19 cellular contexts compared by ENCODE assay signal in the genomic region with DNA sequence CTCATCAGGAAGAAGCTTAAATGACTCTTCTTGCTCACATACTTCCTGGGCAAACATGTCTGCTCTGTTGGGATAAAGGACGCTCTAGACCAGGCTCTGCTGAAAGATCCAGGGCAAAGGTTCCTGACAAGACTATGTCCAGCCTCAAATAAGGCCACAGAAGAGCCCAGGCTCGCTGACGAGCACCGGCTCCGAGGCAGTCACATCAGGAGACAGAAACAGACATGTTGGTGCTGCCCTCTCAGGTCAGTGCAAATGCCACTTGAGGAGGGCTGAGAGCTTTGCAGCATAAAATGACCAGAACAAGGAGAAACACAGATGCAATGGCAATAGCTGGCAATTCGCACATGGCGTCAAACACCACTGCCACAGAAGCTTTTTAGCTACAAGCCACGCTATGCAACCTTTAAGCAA.
DNase-seq lines count a peak whose midpoint lies in the region; ATAC-seq and TF ChIP-seq lines count a peak whose summit lies in the region.
"Had no signal": no experiment of that assay in that cellular context is flagged by ENCODE, and none has a peak within 500 bp of the region (broad histone marks: within the 10 kb centered on the region; RNA-seq: fewer than 3 reads in every experiment).

No MANE protein-coding gene starts in this region.

- no peaks in the 10 kb centered on the region for H3K36me3 ChIP-seq in CD8-positive, alpha-beta memory T cell (ENCODE audit: insufficient read depth, low read length)
- H3K36me3 ChIP-seq in mucosa of descending colon (ENCODE audit: low read depth) = no peaks in the 10 kb centered on the region
- no peaks in the 10 kb centered on the region for H3K36me3 ChIP-seq in esophagus squamous epithelium
- H3K36me3 ChIP-seq: vagina had no signal

- H3K27me3 Mint-ChIP-seq in CD8-positive, alpha-beta memory T cell = peaks cover 0 to 6% of the 10 kb centered on the region in 2 donors

- H3K9me3 Mint-ChIP-seq in CD8-positive, alpha-beta memory T cell = no peaks in the 10 kb centered on the region
- H3K9me3 Mint-ChIP-seq: activated B cell treated with CpG ODN at 0.5 μM for 24 hours had no signal

- CTCF ChIA-PET in CD8-positive, alpha-beta memory T cell (lab: Charles Lee) = interaction anchor here (0.9 to 1.2 kb wide), 2 partner anchors 9 kb away, joined by 4 read pairs; no protein-coding TSS in a partner anchor

- peak overlapping the region in 2 of 8 donors; percentile 33 to 35 for H3K27ac Mint-ChIP-seq in CD8-positive, alpha-beta memory T cell
- H3K27ac Mint-ChIP-seq: activated B cell treated with CpG ODN at 0.5 μM for 24 hours; stimulated activated naive B cell treated with anti-CD40 and anti-IgM and Interleukin-4, amounts not matched to agents 10 μg/mL and 1 μg/mL and 100 μg/mL, for 72 hours had no signal

- no peak for TF ChIP-seq POLR2A in esophagus squamous epithelium (IDR thresholded peaks at IDR 0.05)

- intact Hi-C loops in mucosa of descending colon (cut with DNase I, micrococcal nuclease) (no loop called here), esophagus squamous epithelium (cut with DNase I) (no loop called here)

- H3K4me1 Mint-ChIP-seq in CD8-positive, alpha-beta memory T cell = peaks cover 0 to 5% (median 0%) of the 10 kb centered on the region in 3 donors

- peak overlapping the region; percentile 97 for H3K27ac ChIP-seq in CD8-positive, alpha-beta memory T cell (ENCODE audit: low read depth, low read length)
- H3K27ac ChIP-seq in angular gyrus (ENCODE audit: low read depth, low read length) (peak overlapping the region; percentile 24), esophagus squamous epithelium (no peak overlapping the region)
- H3K27ac ChIP-seq: body of pancreas, KMS-11, vagina had no signal

- WGBS in esophagus squamous epithelium, 2 donors = 86 to 100% methylated on average over 3 to 8 of the region's 8 CpGs

- in situ Hi-C loops in GM13977 (cut with MboI; ENCODE audit: low pct_unique_long_range_greater_than_20kb, low sequenced_read_pairs, unreplicated experiment) = no loop called here

- H3K4me3 ChIP-seq in CD8-positive, alpha-beta memory T cell (ENCODE audit: low read length) = no peak overlapping the region
- H3K4me3 ChIP-seq in mucosa of descending colon (no peak overlapping the region), esophagus squamous epithelium (no peak overlapping the region)
- H3K4me3 ChIP-seq: body of pancreas, vagina had no signal

- no peaks in the 10 kb centered on the region for H3K9me3 ChIP-seq in CD8-positive, alpha-beta memory T cell (ENCODE audit: low read length)
- H3K9me3 ChIP-seq in mucosa of descending colon = no peaks in the 10 kb centered on the region
- no peaks in the 10 kb centered on the region for H3K9me3 ChIP-seq in esophagus squamous epithelium
- H3K9me3 ChIP-seq: body of pancreas, vagina had no signal

- no peaks in the 10 kb centered on the region for H3K36me3 Mint-ChIP-seq in CD8-positive, alpha-beta memory T cell
- H3K36me3 Mint-ChIP-seq: stimulated activated naive B cell treated with anti-CD40 and anti-IgM and Interleukin-4, amounts not matched to agents 10 μg/mL and 1 μg/mL and 100 μg/mL, for 72 hours had no signal

- H3K4me1 ChIP-seq in CD8-positive, alpha-beta memory T cell (ENCODE audit: insufficient read depth, low read length) = no peaks in the 10 kb centered on the region
- H3K4me1 ChIP-seq in mucosa of descending colon (ENCODE audit: low read depth) (peaks cover 17% of the 10 kb centered on the region), esophagus squamous epithelium (peaks cover 0 to 17% (median 8%) of the 10 kb centered on the region in 3 donors)
- H3K4me1 ChIP-seq: body of pancreas, vagina had no signal

- no peak overlapping the region for H3K4me3 Mint-ChIP-seq in CD8-positive, alpha-beta memory T cell
- H3K4me3 Mint-ChIP-seq: activated B cell treated with CpG ODN at 0.5 μM for 24 hours; stimulated activated naive B cell treated with anti-CD40 and anti-IgM and Interleukin-4, amounts not matched to agents 10 μg/mL and 1 μg/mL and 100 μg/mL, for 72 hours had no signal

- TF ChIP-seq CTCF in mucosa of descending colon (IDR thresholded peaks at IDR 0.05) = no peak
- no peak for TF ChIP-seq CTCF in GM13977 (IDR thresholded peaks at IDR 0.05; ENCODE audit: extremely low read depth, insufficient read depth, missing control alignments)
- no peak for TF ChIP-seq CTCF in esophagus squamous epithelium (IDR thresholded peaks at IDR 0.05)

- DNase-seq in CD8-positive, alpha-beta memory T cell = no peak
- DNase-seq in HT-29 (ENCODE audit: low spot score) = peak; percentile 64
- DNase-seq in mucosa of descending colon = peak in 2 of 3 donors; percentile 40 to 47
- DNase-seq in middle frontal gyrus (ENCODE audit: extremely low spot score, low spot score) = no peak
- DNase-seq in GM13977 (ENCODE audit: low spot score) = no peak
- DNase-seq in esophagus squamous epithelium (lab: John Stamatoyannopoulos, UW) = no peak
- DNase-seq in stimulated activated CD4-positive, alpha-beta T cell treated with anti-CD3 and anti-CD28 coated beads, Interleukin-15, amount 100 ng/mL, for 24 hours = no peak
- DNase-seq: activated B cell treated with CpG ODN at 0.5 μM for 24 hours; activated CD8-positive, alpha-beta memory T cell treated with anti-CD3 and anti-CD28 coated beads for 24 hours; activated effector memory CD4-positive, alpha-beta T cell treated with Interleukin-2 at 50 U/mL for 16 hours; hypothalamus; NCI-H226; OCI-M1; stimulated activated naive B cell treated with anti-CD40 and anti-IgM and Interleukin-4, amounts not matched to agents 10 μg/mL and 1 μg/mL and 100 μg/mL, for 72 hours had no signal

- peak; percentile 41 for ATAC-seq in mucosa of descending colon
- ATAC-seq: body of pancreas; SK-N-SH treated with all-trans-retinoic acid at 6 μM for 48 hours; stimulated activated naive B cell treated with anti-CD40 and anti-IgM and Interleukin-4, amounts not matched to agents 10 μg/mL and 1 μg/mL and 100 μg/mL, for 72 hours had no signal

- H3K27me3 ChIP-seq in CD8-positive, alpha-beta memory T cell (ENCODE audit: insufficient read depth, low read length, poor library complexity, severe bottlenecking) = no peaks in the 10 kb centered on the region
- H3K27me3 ChIP-seq in esophagus squamous epithelium = no peaks in the 10 kb centered on the region
- H3K27me3 ChIP-seq: body of pancreas, vagina had no signal

- POLR2A ChIA-PET in CD8-positive, alpha-beta memory T cell (lab: Charles Lee) = no interaction called here

Comparison
In these comparisons a context has a peak if more than half of its experiments do, and no peak if none do; other contexts are left out.
1. DNase-seq: peak in HT-29 (single experiment) and mucosa of descending colon (2 of 3); none in CD8-positive, alpha-beta memory T cell (0 of 5), middle frontal gyrus (single experiment), GM13977 (single experiment), esophagus squamous epithelium (single experiment) and stimulated activated CD4-positive, alpha-beta T cell treated with anti-CD3 and anti-CD28 coated beads, Interleukin-15, amount 100 ng/mL, for 24 hours (single experiment).
2. H3K27ac ChIP-seq: peak in CD8-positive, alpha-beta memory T cell (single experiment) and angular gyrus (single experiment); none in esophagus squamous epithelium (0 of 4).